In genomic region chr19:29528946-29529645, GRCh38 we compare ENCODE assay signal across 12 cellular contexts. TPM values are rescaled to one million over a fixed set of nuclear protein-coding genes. Genes with fewer than 3 reads are reported as not detected.
DNase-seq lines count a peak whose midpoint lies in the region; ATAC-seq and TF ChIP-seq lines count a peak whose summit lies in the region.
"Had no signal": no experiment of that assay in that cellular context is flagged by ENCODE, and none has a peak within 500 bp of the region (broad histone marks: within the 10 kb centered on the region; RNA-seq: fewer than 3 reads in every experiment).

No MANE protein-coding gene starts in this region.

- peak overlapping the region; percentile 56 for H3K4me3 Mint-ChIP-seq in CD4-positive, alpha-beta T cell
- peak overlapping the region; percentile 74 for H3K4me3 Mint-ChIP-seq in GM23338
- H3K4me3 Mint-ChIP-seq in central memory CD8-positive, alpha-beta T cell = peak overlapping the region; percentile 74
- H3K4me3 Mint-ChIP-seq: memory B cell had no signal

- TF ChIP-seq EP300 in neural cell (conservative IDR thresholded peaks at IDR 0.05; ENCODE audit: poor library complexity, severe bottlenecking) = no peak

- POLR2A ChIA-PET in CD4-positive, alpha-beta T cell (lab: Charles Lee) = interaction anchor here (0.5 kb wide), 1 partner anchor 183 kb away, joined by 3 read pairs; no protein-coding TSS in a partner anchor

- no peaks in the 10 kb centered on the region for H3K9me2 ChIP-seq in GM23338 (ENCODE audit: insufficient read depth)
- no peaks in the 10 kb centered on the region for H3K9me2 ChIP-seq in neural cell (ENCODE audit: insufficient read depth, low read length)

- H3K79me2 ChIP-seq in GM23338 (replicated peaks; ENCODE audit: insufficient read depth) = no peaks in the 10 kb centered on the region
- no peaks in the 10 kb centered on the region for H3K79me2 ChIP-seq in neural cell (replicated peaks; ENCODE audit: insufficient read depth, low read length)

- H3K27ac ChIP-seq in CD4-positive, alpha-beta T cell (ENCODE audit: low read depth, low read length) = no peak overlapping the region
- no peak overlapping the region for H3K27ac ChIP-seq in GM23338 (ENCODE audit: low read depth)
- no peak overlapping the region for H3K27ac ChIP-seq in neural cell (ENCODE audit: low read length)

- TF ChIP-seq CTCF in CD4-positive, alpha-beta T cell (IDR thresholded peaks at IDR 0.05) = no peak
- TF ChIP-seq CTCF in GM23338 (conservative IDR thresholded peaks at IDR 0.05; ENCODE audit: low read depth in 2 of 2) = no peak
- TF ChIP-seq CTCF in neural cell (IDR thresholded peaks at IDR 0.05; ENCODE audit: poor library complexity, severe bottlenecking) = no peak

- H3K4me1 Mint-ChIP-seq in CD4-positive, alpha-beta T cell (ENCODE audit: low read depth) = peaks cover 19% of the 10 kb centered on the region
- peaks cover 19% of the 10 kb centered on the region for H3K4me1 Mint-ChIP-seq in GM23338
- peaks cover 22% of the 10 kb centered on the region for H3K4me1 Mint-ChIP-seq in central memory CD8-positive, alpha-beta T cell

- peaks cover 69% of the 10 kb centered on the region for H3K27me3 Mint-ChIP-seq in CD4-positive, alpha-beta T cell
- H3K27me3 Mint-ChIP-seq in GM23338 (ENCODE audit: insufficient read depth, low read depth, poor library complexity) = peaks cover 64% of the 10 kb centered on the region
- H3K27me3 Mint-ChIP-seq in central memory CD8-positive, alpha-beta T cell = peaks cover 81% of the 10 kb centered on the region

- peaks cover 11% of the 10 kb centered on the region; the same call in 1 of the 2 replicates for H3K4me1 ChIP-seq in GM23338 (ENCODE audit: insufficient read depth)

- peaks cover 83% of the 10 kb centered on the region for H3K27me3 ChIP-seq in CD4-positive, alpha-beta T cell (ENCODE audit: control insufficient read depth, insufficient read depth, low read length)
- H3K27me3 ChIP-seq in GM23338 (ENCODE audit: insufficient read depth) (peaks cover 77% of the 10 kb centered on the region), neural cell (ENCODE audit: insufficient read depth, low read depth, low read length) (peaks cover 58% of the 10 kb centered on the region)

- no peaks in the 10 kb centered on the region for H3K9me3 Mint-ChIP-seq in CD4-positive, alpha-beta T cell
- H3K9me3 Mint-ChIP-seq in GM23338 = peaks cover 4% of the 10 kb centered on the region; the same call in 2 of the 3 replicates
- H3K9me3 Mint-ChIP-seq in central memory CD8-positive, alpha-beta T cell = no peaks in the 10 kb centered on the region
- H3K9me3 Mint-ChIP-seq: activated naive CD4-positive, alpha-beta T cell treated with anti-CD3 and anti-CD28 coated beads, Interleukin-2, amount 50 U/mL, for 72 hours; memory B cell had no signal

- TF ChIP-seq RAD21 in neural cell (conservative IDR thresholded peaks at IDR 0.05) = no peak

- intact Hi-C loops in CD4-positive, alpha-beta T cell (cut with DNase I, micrococcal nuclease) = no loop called here

- no peaks in the 10 kb centered on the region for H3K9me3 ChIP-seq in CD4-positive, alpha-beta T cell (ENCODE audit: control insufficient read depth, low read length)
- peaks cover 3% of the 10 kb centered on the region for H3K9me3 ChIP-seq in neural cell (ENCODE audit: low read length)

- H3K36me3 ChIP-seq in GM23338 (ENCODE audit: insufficient read depth) = no peaks in the 10 kb centered on the region
- no peaks in the 10 kb centered on the region for H3K36me3 ChIP-seq in neural cell (ENCODE audit: insufficient read depth, low read length)

- H3K27ac Mint-ChIP-seq in CD4-positive, alpha-beta T cell = no peak overlapping the region
- no peak overlapping the region for H3K27ac Mint-ChIP-seq in GM23338
- no peak overlapping the region for H3K27ac Mint-ChIP-seq in central memory CD8-positive, alpha-beta T cell (ENCODE audit: low read depth)
- H3K27ac Mint-ChIP-seq: activated naive CD4-positive, alpha-beta T cell treated with anti-CD3 and anti-CD28 coated beads, Interleukin-2, amount 50 U/mL, for 72 hours; memory B cell had no signal

- no peak for DNase-seq in CD4-positive, alpha-beta T cell
- DNase-seq in GM23338 (ENCODE audit: low spot score) (peak; percentile 49), NCI-H524 treated with DMSO at 0.1 percent for 48 hours (lab: John Stamatoyannopoulos, UW) (no peak), NCI-H1436 treated with DMSO at 0.1 percent for 48 hours (lab: John Stamatoyannopoulos, UW) (no peak)
- DNase-seq in central memory CD8-positive, alpha-beta T cell (ENCODE audit: low spot score in 2 of 2) = no peak
- no peak for DNase-seq in stimulated activated CD4-positive, alpha-beta T cell treated with anti-CD3 and anti-CD28 coated beads, Interleukin-1b, Interleukin-23, amount 100 ng/mL, for 48 hours

- H4K20me1 ChIP-seq in GM23338 (replicated peaks; ENCODE audit: insufficient read depth) (no peaks in the 10 kb centered on the region; the same call in 1 of the 2 replicates), neural cell (ENCODE audit: insufficient read depth) (no peaks in the 10 kb centered on the region)

- H3K36me3 Mint-ChIP-seq in CD4-positive, alpha-beta T cell (ENCODE audit: low read depth) = no peaks in the 10 kb centered on the region
- H3K36me3 Mint-ChIP-seq in GM23338 (ENCODE audit: low read depth) = no peaks in the 10 kb centered on the region; the same call in 2 of the 3 replicates
- peaks cover 8% of the 10 kb centered on the region for H3K36me3 Mint-ChIP-seq in central memory CD8-positive, alpha-beta T cell (ENCODE audit: insufficient read depth)

- CTCF ChIA-PET in CD4-positive, alpha-beta T cell (lab: Charles Lee) = interaction anchor here (0.5 to 1.5 kb wide), 2 partner anchors 10 to 16 kb away, joined by 4 read pairs; no protein-coding TSS in a partner anchor

- peak overlapping the region; percentile 84 for H3K4me3 ChIP-seq in GM23338
- H3K4me3 ChIP-seq in neural cell (ENCODE audit: low read length) = peak overlapping the region; percentile 83

- H3F3A ChIP-seq in GM23338 (replicated peaks; ENCODE audit: low read depth) (peaks cover 6% of the 10 kb centered on the region; the same call in 1 of the 2 replicates), neural cell (ENCODE audit: insufficient read depth, low read length, poor library complexity, severe bottlenecking) (no peaks in the 10 kb centered on the region)

- peak overlapping the region; percentile 97 for H2AFZ ChIP-seq in GM23338
- H2AFZ ChIP-seq in neural cell (ENCODE audit: low read depth, low read length) = peak overlapping the region; percentile 69

- H3K9ac ChIP-seq in neural cell (ENCODE audit: low read length) = peak overlapping the region; percentile 74

- ATAC-seq in CD4-positive, alpha-beta T cell (ENCODE audit: poor library complexity) = no peak
- ATAC-seq in GM23338 (no peak), HG02885 (IDR thresholded peaks at IDR 0.05; ENCODE audit: poor library complexity, unreplicated experiment) (no peak)
- ATAC-seq in central memory CD8-positive, alpha-beta T cell (replicated peaks; ENCODE audit: extremely low read depth, poor library complexity, severe bottlenecking) = no peak

- H3K4me2 ChIP-seq in GM23338 (peak overlapping the region; percentile 93), neural cell (ENCODE audit: low read length) (no peak overlapping the region)

TF ChIP-seq in GM23338, 12 proteins besides CTCF, POLR2A, EP300 and RAD21:
- TF ChIP-seq EZH2 (IDR thresholded peaks at IDR 0.05; ENCODE audit: low read depth, unreplicated experiment) = peak; percentile 82
- no peak for TF ChIP-seq ZNF331 (CRISPR knock-in tag; IDR thresholded peaks at IDR 0.05; ENCODE audit: low read depth)

TF ChIP-seq in neural cell, 6 proteins besides CTCF, POLR2A, EP300 and RAD21:
- TF ChIP-seq TAF1 (IDR thresholded peaks at IDR 0.05; ENCODE audit: low read depth) (no peak), REST (IDR thresholded peaks at IDR 0.05; ENCODE audit: borderline replicate concordance) (no peak), MXI1 (conservative IDR thresholded peaks at IDR 0.05; ENCODE audit: poor library complexity, severe bottlenecking) (no peak), EZH2 (IDR thresholded peaks at IDR 0.05; ENCODE audit: borderline replicate concordance, insufficient read depth, low read length, poor library complexity, severe bottlenecking) (no peak), POLR2AphosphoS5 (IDR thresholded peaks at IDR 0.05) (no peak), SMC3 (conservative IDR thresholded peaks at IDR 0.05; ENCODE audit: poor library complexity) (no peak)

RNA-seq across cellular contexts. Expression of gene VSTM2B, which starts 3.3 kb away (rescaled TPM):
- not detected for total RNA-seq in CD4-positive, alpha-beta T cell
- total RNA-seq in GM23338 (2014; rRNA removed; shearing (Covaris generic)) = 0.54 and 1.8 TPM in 2 replicates
- polyA plus RNA-seq in GM23338 (2016; fragmentation: Nextera tagmentation; extraction: Ambion mirVana) = 1.2 and 1.8 TPM in 2 replicates
- 24.4 and 32.1 TPM in 2 replicates for polyA plus RNA-seq in neural cell
- 8.5 and 11.9 TPM in 2 replicates for polyA minus RNA-seq in neural cell
- total RNA-seq: esophagus mucosa; T-helper 1 cell treated with Interleukin-12 subunit alpha and Interleukin-12 subunit beta and Interleukin-4 antibody, amounts not matched to agents 30 ng/mL and 1 ng/mL, for 36 hours had no signal
